ENCODE assay signal across 1 cellular context in the genomic region with DNA sequence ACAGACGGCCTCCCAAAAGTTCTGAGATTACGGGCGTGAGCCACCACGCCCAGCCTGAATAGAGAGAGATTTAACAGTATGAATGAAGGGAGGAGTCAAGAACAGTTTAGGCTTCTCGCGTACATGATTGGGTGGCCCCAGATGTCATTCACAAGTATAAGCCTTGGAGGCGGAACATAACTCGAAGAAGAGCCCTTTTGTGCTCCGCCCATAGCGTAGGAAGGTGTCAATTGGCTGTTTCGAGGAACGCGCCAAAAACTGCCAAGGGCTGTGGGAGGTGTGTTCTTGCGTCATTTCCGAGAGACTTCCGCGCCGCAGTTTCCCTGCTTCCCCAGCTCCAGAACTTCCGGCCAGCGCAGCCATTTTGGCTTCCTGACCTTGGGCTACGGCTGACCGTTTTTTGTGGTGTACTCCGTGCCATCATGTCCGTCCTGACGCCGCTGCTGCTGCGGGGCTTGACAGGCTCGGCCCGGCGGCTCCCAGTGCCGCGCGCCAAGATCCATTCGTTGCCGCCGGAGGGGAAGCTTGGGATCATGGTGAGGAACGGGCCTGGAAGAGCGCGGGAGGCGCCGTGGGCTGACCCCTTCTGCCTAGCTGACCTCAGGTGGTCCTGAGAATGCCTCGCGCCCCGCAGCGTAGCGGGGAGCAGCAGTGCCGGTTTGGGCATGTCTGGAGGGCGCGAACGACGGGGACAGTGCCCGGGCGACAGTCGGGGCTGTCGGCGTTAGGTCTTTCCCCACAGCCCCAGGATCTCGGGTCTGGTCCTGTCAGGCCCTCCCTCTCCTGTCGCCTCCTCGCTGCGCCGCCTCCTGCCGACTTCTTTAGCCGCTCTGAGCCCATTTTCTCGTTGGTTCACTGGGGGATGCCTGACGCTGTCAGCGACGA.
TF ChIP-seq lines count a peak whose summit lies in the region.

COX8A (plus strand) TSS at position 362 of the 885 bp plus-strand sequence; CDS start at position 423, 61 bp downstream.

TF ChIP-seq in HepG2, 621 proteins besides CTCF, POLR2A, EP300 and RAD21 (continued from another document and continues in another):
- TF ChIP-seq STAG1 (CRISPR knock-in tag; IDR thresholded peaks at IDR 0.05) (peak; percentile 31; the same call in 1 of the 2 replicates), NCOA1 (CRISPR knock-in tag; IDR thresholded peaks at IDR 0.05) (no peak), BRD4 (CRISPR knock-in tag; IDR thresholded peaks at IDR 0.05) (peak; percentile 83; the same call in 1 of the 2 replicates), ZNF558 (CRISPR knock-in tag; IDR thresholded peaks at IDR 0.05; ENCODE audit: borderline replicate concordance) (peak; percentile 85; the same call in 1 of the 2 replicates), ARID3A (IDR thresholded peaks at IDR 0.05; ENCODE audit: low read depth, low read length) (no peak), ARNT (IDR thresholded peaks at IDR 0.05) (no peak), ZNF567 (CRISPR knock-in tag; IDR thresholded peaks at IDR 0.05; ENCODE audit: borderline replicate concordance) (peak; percentile 61; the same call in 1 of the 2 replicates), BORCS8-MEF2B (CRISPR knock-in tag; IDR thresholded peaks at IDR 0.05) (peak; percentile 62), CHCHD3 (CRISPR knock-in tag; IDR thresholded peaks at IDR 0.05) (0 out of 2 replicates have a peak, but pooled peaks have one; percentile 67), PHF21A (CRISPR knock-in tag; IDR thresholded peaks at IDR 0.05) (peak; percentile 66; the same call in 1 of the 2 replicates), KAT8 (CRISPR knock-in tag; IDR thresholded peaks at IDR 0.05) (peak; percentile 99), MTF2 (CRISPR knock-in tag; IDR thresholded peaks at IDR 0.05; ENCODE audit: borderline replicate concordance) (no peak), ZNF839 (CRISPR knock-in tag; IDR thresholded peaks at IDR 0.05; ENCODE audit: borderline replicate concordance) (no peak), ZNF10 (CRISPR knock-in tag; IDR thresholded peaks at IDR 0.05; ENCODE audit: borderline replicate concordance, low read depth) (0 out of 2 replicates have a peak, but pooled peaks have one; percentile 73), ZSCAN29 (CRISPR knock-in tag; conservative IDR thresholded peaks at IDR 0.05) (no peak), ZNF891 (CRISPR knock-in tag; IDR thresholded peaks at IDR 0.05) (peak; percentile 91), ZFYVE20 (CRISPR knock-in tag; IDR thresholded peaks at IDR 0.05; ENCODE audit: borderline replicate concordance, low read depth) (peak; percentile 64; the same call in 1 of the 2 replicates), ZNF318 (CRISPR knock-in tag; IDR thresholded peaks at IDR 0.05) (0 out of 2 replicates have a peak, but pooled peaks have one; percentile 61), ZSCAN21 (CRISPR knock-in tag; IDR thresholded peaks at IDR 0.05; ENCODE audit: borderline replicate concordance) (peak; percentile 69; the same call in 1 of the 2 replicates), KMT2A (CRISPR knock-in tag; IDR thresholded peaks at IDR 0.05) (peak; percentile 90), CENPBD1 (CRISPR knock-in tag; IDR thresholded peaks at IDR 0.05; ENCODE audit: borderline replicate concordance, low read depth) (no peak), ATF1 (CRISPR knock-in tag; IDR thresholded peaks at IDR 0.05) (peak; percentile 92), NR2F6 (IDR thresholded peaks at IDR 0.05) (peak; percentile 40; the same call in 1 of the 2 replicates), NR2F6 (CRISPR knock-in tag; IDR thresholded peaks at IDR 0.05) (peak; percentile 51), SMARCE1 (IDR thresholded peaks at IDR 0.05; ENCODE audit: borderline replicate concordance) (no peak), ZNF724P (CRISPR knock-in tag; IDR thresholded peaks at IDR 0.05; ENCODE audit: borderline replicate concordance) (no peak), ZNF660 (CRISPR knock-in tag; IDR thresholded peaks at IDR 0.05; ENCODE audit: borderline replicate concordance, low read depth) (no peak), RFXANK (CRISPR knock-in tag; IDR thresholded peaks at IDR 0.05) (0 out of 2 replicates have a peak, but pooled peaks have one; percentile 47), THYN1 (CRISPR knock-in tag; IDR thresholded peaks at IDR 0.05; ENCODE audit: borderline replicate concordance, low read depth) (no peak), ZKSCAN8 (CRISPR knock-in tag; IDR thresholded peaks at IDR 0.05; ENCODE audit: borderline replicate concordance) (peak; percentile 64; the same call in 1 of the 2 replicates), ZFP82 (CRISPR knock-in tag; IDR thresholded peaks at IDR 0.05; ENCODE audit: borderline replicate concordance) (peak; percentile 47; the same call in 1 of the 2 replicates), MED13 (CRISPR knock-in tag; IDR thresholded peaks at IDR 0.05) (peak; percentile 37; the same call in 1 of the 2 replicates), GPN1 (CRISPR knock-in tag; IDR thresholded peaks at IDR 0.05; ENCODE audit: borderline replicate concordance) (no peak)
- TF ChIP-seq, protein P1, sequence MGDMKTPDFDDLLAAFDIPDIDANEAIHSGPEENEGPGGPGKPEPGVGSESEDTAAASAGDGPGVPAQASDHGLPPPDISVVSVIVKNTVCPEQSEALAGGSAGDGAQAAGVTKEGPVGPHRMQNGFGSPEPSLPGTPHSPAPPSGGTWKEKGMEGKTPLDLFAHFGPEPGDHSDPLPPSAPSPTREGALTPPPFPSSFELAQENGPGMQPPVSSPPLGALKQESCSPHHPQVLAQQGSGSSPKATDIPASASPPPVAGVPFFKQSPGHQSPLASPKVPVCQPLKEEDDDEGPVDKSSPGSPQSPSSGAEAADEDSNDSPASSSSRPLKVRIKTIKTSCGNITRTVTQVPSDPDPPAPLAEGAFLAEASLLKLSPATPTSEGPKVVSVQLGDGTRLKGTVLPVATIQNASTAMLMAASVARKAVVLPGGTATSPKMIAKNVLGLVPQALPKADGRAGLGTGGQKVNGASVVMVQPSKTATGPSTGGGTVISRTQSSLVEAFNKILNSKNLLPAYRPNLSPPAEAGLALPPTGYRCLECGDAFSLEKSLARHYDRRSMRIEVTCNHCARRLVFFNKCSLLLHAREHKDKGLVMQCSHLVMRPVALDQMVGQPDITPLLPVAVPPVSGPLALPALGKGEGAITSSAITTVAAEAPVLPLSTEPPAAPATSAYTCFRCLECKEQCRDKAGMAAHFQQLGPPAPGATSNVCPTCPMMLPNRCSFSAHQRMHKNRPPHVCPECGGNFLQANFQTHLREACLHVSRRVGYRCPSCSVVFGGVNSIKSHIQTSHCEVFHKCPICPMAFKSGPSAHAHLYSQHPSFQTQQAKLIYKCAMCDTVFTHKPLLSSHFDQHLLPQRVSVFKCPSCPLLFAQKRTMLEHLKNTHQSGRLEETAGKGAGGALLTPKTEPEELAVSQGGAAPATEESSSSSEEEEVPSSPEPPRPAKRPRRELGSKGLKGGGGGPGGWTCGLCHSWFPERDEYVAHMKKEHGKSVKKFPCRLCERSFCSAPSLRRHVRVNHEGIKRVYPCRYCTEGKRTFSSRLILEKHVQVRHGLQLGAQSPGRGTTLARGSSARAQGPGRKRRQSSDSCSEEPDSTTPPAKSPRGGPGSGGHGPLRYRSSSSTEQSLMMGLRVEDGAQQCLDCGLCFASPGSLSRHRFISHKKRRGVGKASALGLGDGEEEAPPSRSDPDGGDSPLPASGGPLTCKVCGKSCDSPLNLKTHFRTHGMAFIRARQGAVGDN (CRISPR knock-in tag; IDR thresholded peaks at IDR 0.05), result peak; percentile 91
- TF ChIP-seq, protein P2, sequence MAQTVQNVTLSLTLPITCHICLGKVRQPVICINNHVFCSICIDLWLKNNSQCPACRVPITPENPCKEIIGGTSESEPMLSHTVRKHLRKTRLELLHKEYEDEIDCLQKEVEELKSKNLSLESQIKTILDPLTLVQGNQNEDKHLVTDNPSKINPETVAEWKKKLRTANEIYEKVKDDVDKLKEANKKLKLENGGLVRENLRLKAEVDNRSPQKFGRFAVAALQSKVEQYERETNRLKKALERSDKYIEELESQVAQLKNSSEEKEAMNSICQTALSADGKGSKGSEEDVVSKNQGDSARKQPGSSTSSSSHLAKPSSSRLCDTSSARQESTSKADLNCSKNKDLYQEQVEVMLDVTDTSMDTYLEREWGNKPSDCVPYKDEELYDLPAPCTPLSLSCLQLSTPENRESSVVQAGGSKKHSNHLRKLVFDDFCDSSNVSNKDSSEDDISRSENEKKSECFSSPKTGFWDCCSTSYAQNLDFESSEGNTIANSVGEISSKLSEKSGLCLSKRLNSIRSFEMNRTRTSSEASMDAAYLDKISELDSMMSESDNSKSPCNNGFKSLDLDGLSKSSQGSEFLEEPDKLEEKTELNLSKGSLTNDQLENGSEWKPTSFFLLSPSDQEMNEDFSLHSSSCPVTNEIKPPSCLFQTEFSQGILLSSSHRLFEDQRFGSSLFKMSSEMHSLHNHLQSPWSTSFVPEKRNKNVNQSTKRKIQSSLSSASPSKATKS (CRISPR knock-in tag; IDR thresholded peaks at IDR 0.05), result no peak
- TF ChIP-seq, protein P3, sequence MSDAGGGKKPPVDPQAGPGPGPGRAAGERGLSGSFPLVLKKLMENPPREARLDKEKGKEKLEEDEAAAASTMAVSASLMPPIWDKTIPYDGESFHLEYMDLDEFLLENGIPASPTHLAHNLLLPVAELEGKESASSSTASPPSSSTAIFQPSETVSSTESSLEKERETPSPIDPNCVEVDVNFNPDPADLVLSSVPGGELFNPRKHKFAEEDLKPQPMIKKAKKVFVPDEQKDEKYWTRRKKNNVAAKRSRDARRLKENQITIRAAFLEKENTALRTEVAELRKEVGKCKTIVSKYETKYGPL (CRISPR knock-in tag; IDR thresholded peaks at IDR 0.05), result no peak
- TF ChIP-seq, protein P4, sequence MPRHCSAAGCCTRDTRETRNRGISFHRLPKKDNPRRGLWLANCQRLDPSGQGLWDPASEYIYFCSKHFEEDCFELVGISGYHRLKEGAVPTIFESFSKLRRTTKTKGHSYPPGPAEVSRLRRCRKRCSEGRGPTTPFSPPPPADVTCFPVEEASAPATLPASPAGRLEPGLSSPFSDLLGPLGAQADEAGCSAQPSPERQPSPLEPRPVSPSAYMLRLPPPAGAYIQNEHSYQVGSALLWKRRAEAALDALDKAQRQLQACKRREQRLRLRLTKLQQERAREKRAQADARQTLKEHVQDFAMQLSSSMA (CRISPR knock-in tag; IDR thresholded peaks at IDR 0.05), result no peak
